Comparison of ENCODE assay signal across 26 cellular contexts in the genomic region with DNA sequence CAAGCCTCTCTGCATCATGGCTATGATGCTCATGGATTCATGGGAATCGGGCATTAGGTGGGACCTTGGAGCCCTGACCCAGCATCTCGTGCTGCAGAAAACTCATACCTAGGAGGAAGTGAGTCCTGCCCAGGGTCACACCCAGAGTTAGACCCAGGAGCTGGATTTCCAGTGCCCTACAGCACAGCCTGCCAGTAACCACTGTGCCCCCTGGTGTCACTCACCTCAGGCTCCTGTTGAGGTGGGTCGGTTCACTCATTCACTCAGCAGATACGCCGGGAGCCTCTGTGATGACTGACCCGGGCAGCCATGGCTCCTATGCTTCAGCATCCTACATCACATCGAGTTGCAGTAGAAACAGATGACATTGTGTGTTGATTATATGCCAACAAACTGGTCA.
"Had no signal": no experiment of that assay in that cellular context is flagged by ENCODE, and none has a peak within 500 bp of the region (broad histone marks: within the 10 kb centered on the region; RNA-seq: fewer than 3 reads in every experiment).

No MANE protein-coding gene starts in this region.

- DNase-seq: activated CD4-positive, alpha-beta memory T cell treated with anti-CD3 and anti-CD28 coated beads for 36 hours; activated CD4-positive, alpha-beta T cell treated with anti-CD3 and anti-CD28 coated beads, Interleukin-2, amount 10 ng/mL, durations not matched to agents 7 days and 5 days; activated CD4-positive, CD25-positive, alpha-beta regulatory T cell; activated CD8-positive, alpha-beta memory T cell treated with anti-CD3 and anti-CD28 coated beads for 24 hours; activated gamma-delta T cell; activated naive CD4-positive, alpha-beta T cell treated with anti-CD3 and anti-CD28 coated beads, Interleukin-2, amount 10 ng/mL, durations not matched to agents 7 days and 5 days; activated naive CD8-positive, alpha-beta T cell treated with anti-CD3 and anti-CD28 coated beads for 36 hours; activated T-cell treated with anti-CD3 and anti-CD28 coated beads for 4 hours; activated T-cell treated with anti-CD3 and anti-CD28 coated beads, Interleukin-2, amount 50 U/mL, for 48 hours; brain microvascular endothelial cell; NCI-H1105 treated with DMSO at 0.1 percent for 48 hours; NCI-H1436 treated with DMSO at 0.1 percent for 48 hours; NCI-H187 treated with DMSO at 0.1 percent for 48 hours; NCI-H2081 treated with DMSO at 0.1 percent for 48 hours; NCI-H446; NCI-H524; OCI-M1; Peyer's patch; SHP77; T-helper 17 cell; T1000 had no signal

- ATAC-seq: activated T-helper 17 cell treated with anti-CD3 and anti-CD28 coated beads, Interleukin-2, amount 50 U/mL, for 72 hours; T-helper 17 cell had no signal

- H3K9me3 ChIP-seq: Peyer's patch, SJSA1 had no signal

- H3K4me1 ChIP-seq: Peyer's patch had no signal

- H3K36me3 ChIP-seq: brain microvascular endothelial cell, cardiac muscle cell had no signal

- H3K27ac ChIP-seq: brain microvascular endothelial cell, cardiac muscle cell, Peyer's patch, RWPE1 had no signal

- H3K27me3 ChIP-seq: brain microvascular endothelial cell, cardiac muscle cell, Peyer's patch, SJSA1 had no signal

- H3K4me3 ChIP-seq: cardiac muscle cell, Peyer's patch, SJSA1 had no signal

- FAIRE-seq: TTC549 had no signal
